In genomic region chr10:115092555-115093285, GRCh38 we compare ENCODE assay signal across 8 cellular contexts. TPM values are rescaled to one million over a fixed set of nuclear protein-coding genes. Genes with fewer than 3 reads are reported as not detected.
DNase-seq lines count a peak whose midpoint lies in the region; ATAC-seq, FAIRE-seq and TF ChIP-seq lines count a peak whose summit lies in the region.

No MANE protein-coding gene starts in this region.

- no peaks in the 10 kb centered on the region for H3K36me3 ChIP-seq in WERI-Rb-1
- no peaks in the 10 kb centered on the region for H3K36me3 ChIP-seq in thymus (ENCODE audit: control insufficient read depth, insufficient read depth)
- no peaks in the 10 kb centered on the region for H3K36me3 ChIP-seq in Karpas-422 (ENCODE audit: insufficient read depth, low read length)

- no peak overlapping the region for H2AFZ ChIP-seq in Karpas-422 (ENCODE audit: low read length)

- ATAC-seq in GM21515 (IDR thresholded peaks at IDR 0.05; ENCODE audit: unreplicated experiment): peak; percentile 78
- peak; percentile 71 for ATAC-seq in effector memory CD8-positive, alpha-beta T cell (replicated peaks)

- H3K79me2 ChIP-seq in Karpas-422 (ENCODE audit: low read length): no peaks in the 10 kb centered on the region

- no peaks in the 10 kb centered on the region for H3K36me3 Mint-ChIP-seq in effector memory CD8-positive, alpha-beta T cell (ENCODE audit: insufficient read depth)

- peak overlapping the region; percentile 75 to 82 for H3K4me3 Mint-ChIP-seq in effector memory CD8-positive, alpha-beta T cell

- no peaks in the 10 kb centered on the region for H3K9me2 ChIP-seq in Karpas-422 (replicated peaks; ENCODE audit: insufficient read depth, low read length)

- H3K4me1 ChIP-seq in thymus (ENCODE audit: control insufficient read depth, insufficient read depth, low read length) (no peaks in the 10 kb centered on the region), Karpas-422 (ENCODE audit: low read length) (no peaks in the 10 kb centered on the region)

- H3K9ac ChIP-seq in Karpas-422 (ENCODE audit: low read length): no peak overlapping the region

- H3K9me3 ChIP-seq in WERI-Rb-1 (ENCODE audit: severe bottlenecking): no peaks in the 10 kb centered on the region
- no peaks in the 10 kb centered on the region for H3K9me3 ChIP-seq in thymus (ENCODE audit: control insufficient read depth)
- no peaks in the 10 kb centered on the region for H3K9me3 ChIP-seq in Karpas-422 (ENCODE audit: low read length)

- no peak overlapping the region for H3K27ac Mint-ChIP-seq in effector memory CD8-positive, alpha-beta T cell

- H3K27ac ChIP-seq in WERI-Rb-1 (peak overlapping the region; percentile 95), thymus (ENCODE audit: low read depth) (no peak overlapping the region), Karpas-422 (ENCODE audit: low read length) (no peak overlapping the region)

- peaks cover 0 to 2% of the 10 kb centered on the region in 2 donors for H3K9me3 Mint-ChIP-seq in effector memory CD8-positive, alpha-beta T cell

- H3K27me3 Mint-ChIP-seq in effector memory CD8-positive, alpha-beta T cell: peaks cover 50 to 60% of the 10 kb centered on the region in 2 donors

- H3K4me1 Mint-ChIP-seq in effector memory CD8-positive, alpha-beta T cell (ENCODE audit: low read depth in 2 of 2): peaks cover 6 to 13% of the 10 kb centered on the region in 2 donors

- H4K20me1 ChIP-seq in Karpas-422 (ENCODE audit: insufficient read depth, low read depth, low read length): no peaks in the 10 kb centered on the region

- no peak for TF ChIP-seq CTCF in WERI-Rb-1 (IDR thresholded peaks at IDR 0.05; ENCODE audit: low read depth, low read length)

- no peaks in the 10 kb centered on the region for H3K27me3 ChIP-seq in WERI-Rb-1 (ENCODE audit: insufficient read depth, low read depth, severe bottlenecking)
- peaks cover 37% of the 10 kb centered on the region for H3K27me3 ChIP-seq in thymus (ENCODE audit: control insufficient read depth, insufficient read depth)
- H3K27me3 ChIP-seq in Karpas-422 (ENCODE audit: low read length): no peaks in the 10 kb centered on the region

- H3K4me3 ChIP-seq in WERI-Rb-1 (ENCODE audit: low read depth, low read length): peak overlapping the region; percentile 88
- H3K4me3 ChIP-seq in thymus (ENCODE audit: low read length): peak overlapping the region; percentile 49
- no peak overlapping the region for H3K4me3 ChIP-seq in Karpas-422 (ENCODE audit: low read length)

- WGBS in thymus: 1% methylated on average over 75 of the region's 75 CpGs

- no peak for FAIRE-seq in HTR-8/SVneo (lab: Jason Lieb, UNC)

- H3K4me2 ChIP-seq in Karpas-422 (ENCODE audit: low read depth, low read length, poor library complexity, severe bottlenecking): no peak overlapping the region

- DNase-seq in GM03348 (ENCODE audit: low spot score) (peak; percentile 44), HTR-8/SVneo (ENCODE audit: insufficient read length, low spot score) (peak; percentile 19), WERI-Rb-1 (peak; percentile 71), medulla oblongata (ENCODE audit: extremely low spot score) (peak; percentile 35), Karpas-422 (no peak)
- DNase-seq in effector memory CD8-positive, alpha-beta T cell: peak in 1 of 3 experiments; percentile 1

RNA-seq across cellular contexts. Expression of gene ATRNL1, which starts 0.4 kb away (rescaled TPM):
- polyA plus RNA-seq in thymus: 0.84 TPM
- not detected in 2 replicates for total RNA-seq in Karpas-422 (2014; rRNA removed; shearing (Covaris generic); ENCODE audit: low replicate concordance)
